In the genomic region with DNA sequence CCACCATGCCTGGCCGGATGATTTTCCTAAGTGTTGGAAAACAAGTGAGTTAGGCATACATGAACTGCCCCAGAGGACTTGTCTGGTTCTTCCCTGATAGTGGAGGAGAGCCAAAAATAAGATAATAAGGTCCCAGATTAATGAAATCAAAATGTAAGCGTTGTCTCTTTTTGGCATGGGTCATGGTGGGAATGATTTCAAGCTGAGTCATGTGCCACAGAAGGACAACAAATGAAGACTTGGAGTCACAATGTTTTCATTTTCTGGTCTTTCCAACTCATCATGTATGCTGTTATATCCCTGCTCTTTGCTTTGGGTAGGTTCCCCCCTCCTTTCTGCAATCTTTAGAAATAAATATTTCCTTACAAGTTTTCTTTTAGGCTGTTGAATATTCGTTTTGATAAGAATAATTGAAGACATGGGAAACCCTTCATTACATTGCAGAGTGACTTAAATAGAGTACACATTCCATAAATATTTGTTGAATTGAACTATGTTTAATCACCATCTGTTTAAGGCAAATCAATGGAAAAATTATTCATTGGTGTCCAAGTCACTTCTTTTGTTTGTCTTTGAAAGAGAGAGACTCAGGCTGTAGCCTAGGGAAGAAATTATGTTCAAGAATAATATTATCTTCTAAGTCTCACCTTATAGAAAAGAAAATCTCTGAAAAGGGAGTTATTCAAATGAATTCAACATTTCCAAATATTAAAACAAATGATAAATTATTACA, we compare ENCODE assay signal across 14 cellular contexts.
DNase-seq lines count a peak whose midpoint lies in the region; ATAC-seq, FAIRE-seq and TF ChIP-seq lines count a peak whose summit lies in the region.
"Had no signal": no experiment of that assay in that cellular context is flagged by ENCODE, and none has a peak within 500 bp of the region (broad histone marks: within the 10 kb centered on the region; RNA-seq: fewer than 3 reads in every experiment).

No MANE protein-coding gene starts in this region.

- FAIRE-seq in bronchial epithelial cell (lab: Jason Lieb, UNC), result no peak
- FAIRE-seq in HepG2 (lab: Jason Lieb, UNC), result no peak

- 33% methylated on average over 3 of the region's 3 CpGs for WGBS in HepG2 (ENCODE audit: low lambda C conversion rate)

- peaks cover 14% of the 10 kb centered on the region for H3K9me3 ChIP-seq in HepG2 (ENCODE audit: low read length)
- H3K9me3 ChIP-seq: SJCRH30 had no signal

- no peak overlapping the region for H3K9ac ChIP-seq in HepG2 (ENCODE audit: insufficient read depth, low read depth, low read length)

- no peaks in the 10 kb centered on the region for H3K27me3 Mint-ChIP-seq in stimulated activated memory B cell treated with anti-CD40 and anti-IgM and Interleukin-4, amounts not matched to agents 10 μg/mL and 1 μg/mL and 100 μg/mL, for 72 hours
- H3K27me3 Mint-ChIP-seq: activated CD4-positive, alpha-beta T cell treated with anti-CD3 and anti-CD28 coated beads for 36 hours; CD4-positive, alpha-beta memory T cell; dendritic cell treated with granulocyte-macrophage colony-stimulating factor and Interleukin-4, amounts not matched to agents 40 ng/mL and 50 ng/mL, for 4 days had no signal

- no peaks in the 10 kb centered on the region for H3K36me3 Mint-ChIP-seq in stimulated activated memory B cell treated with anti-CD40 and anti-IgM and Interleukin-4, amounts not matched to agents 10 μg/mL and 1 μg/mL and 100 μg/mL, for 72 hours
- H3K36me3 Mint-ChIP-seq: CD4-positive, alpha-beta memory T cell had no signal

- TF ChIP-seq RAD21 in HepG2 (CRISPR knock-in tag; IDR thresholded peaks at IDR 0.05), result no peak

- H3K4me1 ChIP-seq in HepG2 (ENCODE audit: insufficient read depth, low read length), result no peaks in the 10 kb centered on the region

- no peak for ATAC-seq in HepG2
- no peak for ATAC-seq in left colon
- ATAC-seq in stimulated activated memory B cell treated with anti-CD40 and anti-IgM and Interleukin-4, amounts not matched to agents 10 μg/mL and 1 μg/mL and 100 μg/mL, for 72 hours, result no peak
- ATAC-seq: activated CD4-positive, alpha-beta T cell treated with anti-CD3 and anti-CD28 coated beads for 36 hours had no signal

- no peaks in the 10 kb centered on the region for H4K20me1 ChIP-seq in HepG2 (ENCODE audit: insufficient read depth, low read length)

- in situ Hi-C loops in HepG2 (cut with HindIII; ENCODE audit: extremely low pct_ligation_motif_present, low pct_unique_long_range_greater_than_20kb), result no loop called here

- CTCF ChIA-PET in HepG2 (lab: Yijun Ruan, JAX; ENCODE audit: low intra/inter-chr PET ratio, low total read pairs), result no interaction called here

- no peaks in the 10 kb centered on the region for H3K79me2 ChIP-seq in HepG2 (ENCODE audit: insufficient read depth, low read length)

- no peak for TF ChIP-seq POLR2A in HepG2 (IDR thresholded peaks at IDR 0.05; ENCODE audit: insufficient read depth in 1 of 2, low read depth in 2 of 2, low read length in 2 of 2)

- POLR2A ChIA-PET in HepG2 (lab: Yijun Ruan, JAX), result no interaction called here

- H3K27ac Mint-ChIP-seq in stimulated activated memory B cell treated with anti-CD40 and anti-IgM and Interleukin-4, amounts not matched to agents 10 μg/mL and 1 μg/mL and 100 μg/mL, for 72 hours, result no peak overlapping the region
- H3K27ac Mint-ChIP-seq: activated CD4-positive, alpha-beta T cell treated with anti-CD3 and anti-CD28 coated beads for 36 hours; activated T-helper 2 cell treated with anti-CD3 and anti-CD28 coated beads, Interferon-gamma antibody, Interleukin-2, Interleukin-4, amounts not matched to agents 10 μg/mL and 5 μg/mL and 100 μg/mL, durations not matched to agents 14 hours and 24 hours and 36 hours; CD4-positive, alpha-beta memory T cell; dendritic cell treated with granulocyte-macrophage colony-stimulating factor and Interleukin-4, amounts not matched to agents 40 ng/mL and 50 ng/mL, for 4 days had no signal

- no peak overlapping the region for H3K4me2 ChIP-seq in HepG2 (ENCODE audit: low read depth, low read length)

- H3K27me3 ChIP-seq in bronchial epithelial cell (ENCODE audit: control insufficient read depth, insufficient read depth, low read length) (no peaks in the 10 kb centered on the region), HepG2 (ENCODE audit: control insufficient read depth in 1 of 2, insufficient read depth in 2 of 2, low read length in 2 of 2) (no peaks in the 10 kb centered on the region)
- H3K27me3 ChIP-seq: SJCRH30 had no signal

- peaks cover 10% of the 10 kb centered on the region for H3K9me3 Mint-ChIP-seq in stimulated activated memory B cell treated with anti-CD40 and anti-IgM and Interleukin-4, amounts not matched to agents 10 μg/mL and 1 μg/mL and 100 μg/mL, for 72 hours
- H3K9me3 Mint-ChIP-seq: activated T-helper 2 cell treated with anti-CD3 and anti-CD28 coated beads, Interferon-gamma antibody, Interleukin-2, Interleukin-4, amounts not matched to agents 10 μg/mL and 5 μg/mL and 100 μg/mL, durations not matched to agents 14 hours and 24 hours and 36 hours had no signal

- H3K4me1 Mint-ChIP-seq in stimulated activated memory B cell treated with anti-CD40 and anti-IgM and Interleukin-4, amounts not matched to agents 10 μg/mL and 1 μg/mL and 100 μg/mL, for 72 hours, result no peaks in the 10 kb centered on the region
- H3K4me1 Mint-ChIP-seq: activated CD4-positive, alpha-beta T cell treated with anti-CD3 and anti-CD28 coated beads for 36 hours; CD4-positive, alpha-beta memory T cell had no signal

- BruUV-seq in HepG2 (replicated peaks; lab: Mats Ljungman, UMichigan), result no TSS peak

- DNase-seq in AG10803 (ENCODE audit: low read depth) (peak; percentile 96), LHCN-M2 (ENCODE audit: low read depth) (peak; percentile 97), bronchial epithelial cell (ENCODE audit: low read depth) (peak; percentile 39), kidney tubule cell (ENCODE audit: low spot score) (peak; percentile 85), caudate nucleus (lab: John Stamatoyannopoulos, UW) (no peak), HepG2 (ENCODE audit: low spot score) (no peak), left colon (no peak)
- DNase-seq: activated CD4-positive, alpha-beta T cell treated with anti-CD3 and anti-CD28 coated beads for 36 hours; CD4-positive, alpha-beta memory T cell had no signal

- H3K27ac ChIP-seq in caudate nucleus (ENCODE audit: low read depth, low read length) (no peak overlapping the region), HepG2 (ENCODE audit: extremely low read length, insufficient read depth, low read length) (no peak overlapping the region)
- H3K27ac ChIP-seq: SJCRH30 had no signal

- TF ChIP-seq CTCF in AG10803 (conservative IDR thresholded peaks at IDR 0.05; ENCODE audit: low read length), result no peak
- no peak for TF ChIP-seq CTCF in bronchial epithelial cell (IDR thresholded peaks at IDR 0.05; ENCODE audit: insufficient read depth, low read length, severe bottlenecking)
- no peak for TF ChIP-seq CTCF in HepG2 (CRISPR knock-in tag; IDR thresholded peaks at IDR 0.05)

- no peak overlapping the region for H3K4me3 Mint-ChIP-seq in stimulated activated memory B cell treated with anti-CD40 and anti-IgM and Interleukin-4, amounts not matched to agents 10 μg/mL and 1 μg/mL and 100 μg/mL, for 72 hours
- H3K4me3 Mint-ChIP-seq: activated CD4-positive, alpha-beta T cell treated with anti-CD3 and anti-CD28 coated beads for 36 hours; CD4-positive, alpha-beta memory T cell; dendritic cell treated with granulocyte-macrophage colony-stimulating factor and Interleukin-4, amounts not matched to agents 40 ng/mL and 50 ng/mL, for 4 days had no signal

- H3K4me3 ChIP-seq in AG10803 (ENCODE audit: low read length), result no peak overlapping the region
- H3K4me3 ChIP-seq in bronchial epithelial cell (ENCODE audit: low read depth, low read length), result no peak overlapping the region
- H3K4me3 ChIP-seq in HepG2 (replicated peaks in 1 of 3; ENCODE audit: insufficient read depth in 1 of 3, low read depth in 2 of 3, low read length in 3 of 3), result no peak overlapping the region
- H3K4me3 ChIP-seq: SJCRH30, skin epidermis had no signal

- H2AFZ ChIP-seq in HepG2 (ENCODE audit: low read length), result no peak overlapping the region

- TF ChIP-seq EP300 in HepG2 (IDR thresholded peaks at IDR 0.05; ENCODE audit: low read depth in 2 of 2, low read length in 2 of 2), result no peak
- TF ChIP-seq EP300 in HepG2 (CRISPR knock-in tag; IDR thresholded peaks at IDR 0.05; ENCODE audit: borderline replicate concordance), result no peak

- no peaks in the 10 kb centered on the region for H3K36me3 ChIP-seq in bronchial epithelial cell (ENCODE audit: control insufficient read depth, insufficient read depth, low read length)
- no peaks in the 10 kb centered on the region for H3K36me3 ChIP-seq in HepG2 (replicated peaks in 1 of 2; ENCODE audit: control insufficient read depth in 1 of 2, insufficient read depth in 2 of 2, low read length in 2 of 2)
- H3K36me3 ChIP-seq: SJCRH30 had no signal

- intact Hi-C loops in HepG2 (cut with micrococcal nuclease; ENCODE audit: unreplicated experiment) (no loop called here), left colon (cut with DNase I, micrococcal nuclease) (no loop called here)

TF ChIP-seq in HepG2, 621 proteins besides CTCF, POLR2A, EP300 and RAD21 (continues in another document):
- TF ChIP-seq, protein P1, sequence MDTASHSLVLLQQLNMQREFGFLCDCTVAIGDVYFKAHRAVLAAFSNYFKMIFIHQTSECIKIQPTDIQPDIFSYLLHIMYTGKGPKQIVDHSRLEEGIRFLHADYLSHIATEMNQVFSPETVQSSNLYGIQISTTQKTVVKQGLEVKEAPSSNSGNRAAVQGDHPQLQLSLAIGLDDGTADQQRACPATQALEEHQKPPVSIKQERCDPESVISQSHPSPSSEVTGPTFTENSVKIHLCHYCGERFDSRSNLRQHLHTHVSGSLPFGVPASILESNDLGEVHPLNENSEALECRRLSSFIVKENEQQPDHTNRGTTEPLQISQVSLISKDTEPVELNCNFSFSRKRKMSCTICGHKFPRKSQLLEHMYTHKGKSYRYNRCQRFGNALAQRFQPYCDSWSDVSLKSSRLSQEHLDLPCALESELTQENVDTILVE (CRISPR knock-in tag; IDR thresholded peaks at IDR 0.05), result no peak
- TF ChIP-seq MTF2 (CRISPR knock-in tag; IDR thresholded peaks at IDR 0.05; ENCODE audit: borderline replicate concordance), result no peak
- TF ChIP-seq, protein P2, sequence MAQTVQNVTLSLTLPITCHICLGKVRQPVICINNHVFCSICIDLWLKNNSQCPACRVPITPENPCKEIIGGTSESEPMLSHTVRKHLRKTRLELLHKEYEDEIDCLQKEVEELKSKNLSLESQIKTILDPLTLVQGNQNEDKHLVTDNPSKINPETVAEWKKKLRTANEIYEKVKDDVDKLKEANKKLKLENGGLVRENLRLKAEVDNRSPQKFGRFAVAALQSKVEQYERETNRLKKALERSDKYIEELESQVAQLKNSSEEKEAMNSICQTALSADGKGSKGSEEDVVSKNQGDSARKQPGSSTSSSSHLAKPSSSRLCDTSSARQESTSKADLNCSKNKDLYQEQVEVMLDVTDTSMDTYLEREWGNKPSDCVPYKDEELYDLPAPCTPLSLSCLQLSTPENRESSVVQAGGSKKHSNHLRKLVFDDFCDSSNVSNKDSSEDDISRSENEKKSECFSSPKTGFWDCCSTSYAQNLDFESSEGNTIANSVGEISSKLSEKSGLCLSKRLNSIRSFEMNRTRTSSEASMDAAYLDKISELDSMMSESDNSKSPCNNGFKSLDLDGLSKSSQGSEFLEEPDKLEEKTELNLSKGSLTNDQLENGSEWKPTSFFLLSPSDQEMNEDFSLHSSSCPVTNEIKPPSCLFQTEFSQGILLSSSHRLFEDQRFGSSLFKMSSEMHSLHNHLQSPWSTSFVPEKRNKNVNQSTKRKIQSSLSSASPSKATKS (CRISPR knock-in tag; IDR thresholded peaks at IDR 0.05), result no peak

Comparison
In these comparisons a context has a peak if more than half of its experiments do, and no peak if none do; other contexts are left out.
1. DNase-seq: peak in AG10803 (single experiment), LHCN-M2 (single experiment), bronchial epithelial cell (single experiment) and kidney tubule cell (single experiment); none in caudate nucleus (0 of 61), HepG2 (single experiment) and left colon (0 of 2).